8 cellular contexts compared by ENCODE assay signal in the genomic region with DNA sequence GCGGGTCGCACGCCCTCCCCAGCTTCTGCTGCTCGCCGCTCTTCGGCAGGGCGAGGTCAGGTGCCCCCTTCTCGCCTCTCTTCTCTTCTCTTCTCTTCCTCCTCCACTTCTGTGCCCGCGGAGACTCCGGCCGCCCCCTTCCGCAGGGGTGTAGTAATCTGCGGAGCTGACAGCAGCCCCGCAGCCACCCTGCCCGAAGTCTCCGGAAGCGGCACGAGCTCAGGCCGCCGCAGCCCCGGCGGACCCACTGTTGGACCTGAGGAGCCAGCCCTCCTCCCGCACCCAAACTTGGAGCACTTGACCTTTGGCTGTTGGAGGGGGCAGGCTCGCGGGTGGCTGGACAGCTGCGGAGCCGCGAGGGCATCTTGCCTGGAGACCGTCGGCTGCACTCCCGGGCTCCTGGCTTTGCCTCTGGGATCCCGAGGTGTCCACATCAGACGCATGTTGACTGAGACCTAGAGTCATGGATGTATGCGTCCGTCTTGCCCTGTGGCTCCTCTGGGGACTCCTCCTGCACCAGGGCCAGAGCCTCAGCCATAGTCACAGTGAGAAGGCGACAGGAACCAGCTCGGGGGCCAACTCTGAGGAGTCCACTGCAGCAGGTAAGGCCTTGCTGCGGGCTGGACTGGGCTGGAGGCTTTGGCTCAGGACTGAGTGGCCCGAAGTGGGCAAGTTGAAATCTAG. TPM values are rescaled to one million over a fixed set of nuclear protein-coding genes. Genes with fewer than 3 reads are reported as not detected.
A peak's percentile ranks its signal among the peaks of the same experiment; 100 is the strongest.
DNase-seq lines count a peak whose midpoint lies in the region; ATAC-seq and TF ChIP-seq lines count a peak whose summit lies in the region.

No MANE protein-coding gene starts in this region.

- TF ChIP-seq CTCF in glutamatergic neuron (IDR thresholded peaks at IDR 0.05; ENCODE audit: partially characterized antibody, unreplicated experiment) (no peak), osteocyte (IDR thresholded peaks at IDR 0.05) (no peak)

- peak overlapping the region; percentile 97 for H3K4me3 Mint-ChIP-seq in activated naive CD4-positive, alpha-beta T cell treated with anti-CD3 and anti-CD28 coated beads for 36 hours
- peak overlapping the region; percentile 87 for H3K4me3 Mint-ChIP-seq in glutamatergic neuron (ENCODE audit: unreplicated experiment)
- peak overlapping the region; percentile 99 for H3K4me3 Mint-ChIP-seq in osteocyte (ENCODE audit: unreplicated experiment)

- H3K27ac Mint-ChIP-seq in activated naive CD4-positive, alpha-beta T cell treated with anti-CD3 and anti-CD28 coated beads for 36 hours: peak overlapping the region; percentile 96
- H3K27ac Mint-ChIP-seq in glutamatergic neuron (ENCODE audit: unreplicated experiment): no peak overlapping the region
- H3K27ac Mint-ChIP-seq in osteocyte (ENCODE audit: unreplicated experiment): peak overlapping the region; percentile 90

- ATAC-seq in HG02759 (IDR thresholded peaks at IDR 0.05; ENCODE audit: unreplicated experiment): peak; percentile 17

- no peaks in the 10 kb centered on the region for H3K27me3 Mint-ChIP-seq in activated naive CD4-positive, alpha-beta T cell treated with anti-CD3 and anti-CD28 coated beads for 36 hours (ENCODE audit: low read depth)
- H3K27me3 Mint-ChIP-seq in glutamatergic neuron (ENCODE audit: unreplicated experiment) (peaks cover 3% of the 10 kb centered on the region), osteocyte (ENCODE audit: unreplicated experiment) (no peaks in the 10 kb centered on the region)

- DNase-seq in NCI-H2171 treated with DMSO at 0.1 percent for 48 hours (lab: John Stamatoyannopoulos, UW) (peak; percentile 2), NCI-H2171 (lab: John Stamatoyannopoulos, UW) (no peak), NCI-H69 (lab: John Stamatoyannopoulos, UW) (peak; percentile 66), glutamatergic neuron (peak; percentile 54), osteocyte (ENCODE audit: extremely low spot score, unreplicated experiment) (no peak), hippocampal formation (lab: John Stamatoyannopoulos, UW) (no peak)
- peak; percentile 68 for DNase-seq in activated naive CD4-positive, alpha-beta T cell treated with anti-CD3 and anti-CD28 coated beads for 36 hours

- no peaks in the 10 kb centered on the region for H3K9me3 Mint-ChIP-seq in activated naive CD4-positive, alpha-beta T cell treated with anti-CD3 and anti-CD28 coated beads for 36 hours
- no peaks in the 10 kb centered on the region for H3K9me3 Mint-ChIP-seq in glutamatergic neuron (ENCODE audit: unreplicated experiment)
- H3K9me3 Mint-ChIP-seq in osteocyte (ENCODE audit: unreplicated experiment): no peaks in the 10 kb centered on the region

- intact Hi-C loops in activated naive CD4-positive, alpha-beta T cell treated with anti-CD3 and anti-CD28 coated beads for 36 hours (cut with micrococcal nuclease): loop anchor here (1.0 kb wide), 5 partner anchors 9 to 134 kb away; partner anchors contain the start of gene NUP98

- peaks cover 63% of the 10 kb centered on the region for H3K4me1 Mint-ChIP-seq in activated naive CD4-positive, alpha-beta T cell treated with anti-CD3 and anti-CD28 coated beads for 36 hours (ENCODE audit: low read depth)
- no peaks in the 10 kb centered on the region for H3K4me1 Mint-ChIP-seq in glutamatergic neuron (ENCODE audit: low read depth, unreplicated experiment)
- H3K4me1 Mint-ChIP-seq in osteocyte (ENCODE audit: unreplicated experiment): peaks cover 45% of the 10 kb centered on the region

- CTCF ChIA-PET in activated naive CD4-positive, alpha-beta T cell treated with anti-CD3 and anti-CD28 coated beads for 36 hours (lab: Charles Lee): interaction anchor here (0.8 to 23.9 kb wide), 33 partner anchors 12 to 214 kb away, joined by 3 to 573 read pairs (median 10); partner anchors contain the start of genes NUP98 and RHOG

- peaks cover 3% of the 10 kb centered on the region for H3K36me3 Mint-ChIP-seq in activated naive CD4-positive, alpha-beta T cell treated with anti-CD3 and anti-CD28 coated beads for 36 hours (ENCODE audit: low read depth)
- H3K36me3 Mint-ChIP-seq in glutamatergic neuron (ENCODE audit: unreplicated experiment): no peaks in the 10 kb centered on the region
- H3K36me3 Mint-ChIP-seq in osteocyte (ENCODE audit: unreplicated experiment): no peaks in the 10 kb centered on the region

RNA-seq across cellular contexts. Expression of gene STIM1, which starts 0.5 kb away (rescaled TPM):
- 10 to 100 TPM; 62.9 to 68.5 TPM for total RNA-seq in activated naive CD4-positive, alpha-beta T cell treated with anti-CD3 and anti-CD28 coated beads for 36 hours
- 9.6 TPM for total RNA-seq in glutamatergic neuron (ENCODE audit: unreplicated experiment)
- 45.2 and 46.9 TPM in 2 replicates for total RNA-seq in osteocyte

RNA-seq across cellular contexts. Expression of gene RHOG, which starts 15.2 kb away (rescaled TPM):
- total RNA-seq in activated naive CD4-positive, alpha-beta T cell treated with anti-CD3 and anti-CD28 coated beads for 36 hours: 100 to 1,000 TPM; 142 TPM
- total RNA-seq in glutamatergic neuron (ENCODE audit: unreplicated experiment): 6.6 TPM
- 44.6 and 46.8 TPM in 2 replicates for total RNA-seq in osteocyte

RNA-seq across cellular contexts. Expression of gene PGAP2, which starts 47.6 kb away (rescaled TPM):
- total RNA-seq in activated naive CD4-positive, alpha-beta T cell treated with anti-CD3 and anti-CD28 coated beads for 36 hours: 10 to 100 TPM; 38.9 to 40.8 TPM
- total RNA-seq in glutamatergic neuron (ENCODE audit: unreplicated experiment): 20.0 TPM
- total RNA-seq in osteocyte: 20.3 and 22.7 TPM in 2 replicates

RNA-seq across cellular contexts. Expression of gene NUP98, which starts 58.6 kb away (rescaled TPM):
- 10 to 100 TPM; 90.8 to 97.6 TPM for total RNA-seq in activated naive CD4-positive, alpha-beta T cell treated with anti-CD3 and anti-CD28 coated beads for 36 hours
- total RNA-seq in glutamatergic neuron (ENCODE audit: unreplicated experiment) (49.6 TPM), osteocyte (68.9 and 71.0 TPM in 2 replicates)

Comparison
In these comparisons a context has a peak if more than half of its experiments do, and no peak if none do; other contexts are left out.
1. DNase-seq: peak in NCI-H2171 treated with DMSO at 0.1 percent for 48 hours (single experiment), NCI-H69 (single experiment), activated naive CD4-positive, alpha-beta T cell treated with anti-CD3 and anti-CD28 coated beads for 36 hours (single experiment) and glutamatergic neuron (single experiment); none in NCI-H2171 (single experiment), osteocyte (single experiment) and hippocampal formation (0 of 2).
2. Peak in every context shown above with its lines, with median percentiles within 50 percentile points of each other: H3K4me3 Mint-ChIP-seq.